ENCODE assay signal across 1 cellular context in genomic region chr1:207754011-207754410, GRCh38.
TF ChIP-seq lines count a peak whose summit lies in the region.

No MANE protein-coding gene starts in this region.

TF ChIP-seq in GM12878, 131 proteins besides CTCF, POLR2A, EP300 and RAD21:
- TF ChIP-seq, protein P1, sequence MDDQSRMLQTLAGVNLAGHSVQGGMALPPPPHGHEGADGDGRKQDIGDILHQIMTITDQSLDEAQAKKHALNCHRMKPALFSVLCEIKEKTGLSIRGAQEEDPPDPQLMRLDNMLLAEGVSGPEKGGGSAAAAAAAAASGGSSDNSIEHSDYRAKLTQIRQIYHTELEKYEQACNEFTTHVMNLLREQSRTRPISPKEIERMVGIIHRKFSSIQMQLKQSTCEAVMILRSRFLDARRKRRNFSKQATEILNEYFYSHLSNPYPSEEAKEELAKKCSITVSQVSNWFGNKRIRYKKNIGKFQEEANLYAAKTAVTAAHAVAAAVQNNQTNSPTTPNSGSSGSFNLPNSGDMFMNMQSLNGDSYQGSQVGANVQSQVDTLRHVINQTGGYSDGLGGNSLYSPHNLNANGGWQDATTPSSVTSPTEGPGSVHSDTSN (IDR thresholded peaks at IDR 0.05; ENCODE audit: insufficient replicate concordance, low read depth, low read length): no peak
- TF ChIP-seq JUNB (IDR thresholded peaks at IDR 0.05): no peak
- TF ChIP-seq USF1 (IDR thresholded peaks at IDR 0.05; ENCODE audit: borderline replicate concordance, extremely low read length, insufficient read depth, low read depth, low read length): no peak
- no peak for TF ChIP-seq TCF12 (IDR thresholded peaks at IDR 0.05; ENCODE audit: low read depth, low read length)
- TF ChIP-seq RELA (IDR thresholded peaks at IDR 0.05; ENCODE audit: borderline replicate concordance, partially characterized antibody): no peak
- TF ChIP-seq SPI1 (IDR thresholded peaks at IDR 0.05; ENCODE audit: borderline replicate concordance, insufficient read depth, low read depth, low read length): no peak
- no peak for TF ChIP-seq SMAD5 (IDR thresholded peaks at IDR 0.05; ENCODE audit: low read depth)
- TF ChIP-seq, protein P2, sequence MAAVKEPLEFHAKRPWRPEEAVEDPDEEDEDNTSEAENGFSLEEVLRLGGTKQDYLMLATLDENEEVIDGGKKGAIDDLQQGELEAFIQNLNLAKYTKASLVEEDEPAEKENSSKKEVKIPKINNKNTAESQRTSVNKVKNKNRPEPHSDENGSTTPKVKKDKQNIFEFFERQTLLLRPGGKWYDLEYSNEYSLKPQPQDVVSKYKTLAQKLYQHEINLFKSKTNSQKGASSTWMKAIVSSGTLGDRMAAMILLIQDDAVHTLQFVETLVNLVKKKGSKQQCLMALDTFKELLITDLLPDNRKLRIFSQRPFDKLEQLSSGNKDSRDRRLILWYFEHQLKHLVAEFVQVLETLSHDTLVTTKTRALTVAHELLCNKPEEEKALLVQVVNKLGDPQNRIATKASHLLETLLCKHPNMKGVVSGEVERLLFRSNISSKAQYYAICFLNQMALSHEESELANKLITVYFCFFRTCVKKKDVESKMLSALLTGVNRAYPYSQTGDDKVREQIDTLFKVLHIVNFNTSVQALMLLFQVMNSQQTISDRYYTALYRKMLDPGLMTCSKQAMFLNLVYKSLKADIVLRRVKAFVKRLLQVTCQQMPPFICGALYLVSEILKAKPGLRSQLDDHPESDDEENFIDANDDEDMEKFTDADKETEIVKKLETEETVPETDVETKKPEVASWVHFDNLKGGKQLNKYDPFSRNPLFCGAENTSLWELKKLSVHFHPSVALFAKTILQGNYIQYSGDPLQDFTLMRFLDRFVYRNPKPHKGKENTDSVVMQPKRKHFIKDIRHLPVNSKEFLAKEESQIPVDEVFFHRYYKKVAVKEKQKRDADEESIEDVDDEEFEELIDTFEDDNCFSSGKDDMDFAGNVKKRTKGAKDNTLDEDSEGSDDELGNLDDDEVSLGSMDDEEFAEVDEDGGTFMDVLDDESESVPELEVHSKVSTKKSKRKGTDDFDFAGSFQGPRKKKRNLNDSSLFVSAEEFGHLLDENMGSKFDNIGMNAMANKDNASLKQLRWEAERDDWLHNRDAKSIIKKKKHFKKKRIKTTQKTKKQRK (IDR thresholded peaks at IDR 0.05; ENCODE audit: low read depth, low read length): no peak
- no peak for TF ChIP-seq ATF3 (IDR thresholded peaks at IDR 0.05; ENCODE audit: borderline replicate concordance, extremely low read depth, low read depth, low read length)
- TF ChIP-seq NFYA (IDR thresholded peaks at IDR 0.05; ENCODE audit: borderline replicate concordance, low read depth, low read length): no peak
- TF ChIP-seq MTA2 (IDR thresholded peaks at IDR 0.05; ENCODE audit: low read depth): no peak
- no peak for TF ChIP-seq SREBF1 (IDR thresholded peaks at IDR 0.05; ENCODE audit: low read length)
- TF ChIP-seq HSF1 (IDR thresholded peaks at IDR 0.05; ENCODE audit: low read depth, low read length): no peak
- no peak for TF ChIP-seq ATF7 (IDR thresholded peaks at IDR 0.05; ENCODE audit: low read depth)
- TF ChIP-seq ZNF217 (IDR thresholded peaks at IDR 0.05): no peak
- TF ChIP-seq POU2F2 (IDR thresholded peaks at IDR 0.05; ENCODE audit: borderline replicate concordance, low read depth, low read length): no peak
TF ChIP-seq in GM12878: peak in this region for 0.
